ENCODE assay signal across 9 cellular contexts in genomic region chr6:150279533-150279932, GRCh38.
"Had no signal": no experiment of that assay in that cellular context is flagged by ENCODE, and none has a peak within 500 bp of the region (broad histone marks: within the 10 kb centered on the region; RNA-seq: fewer than 3 reads in every experiment).

No MANE protein-coding gene starts in this region.

- H3K4me2 ChIP-seq: GM23338, KMS-11 had no signal

- H3K4me3 Mint-ChIP-seq: GM23338, H9 had no signal

- H3K4me3 ChIP-seq: GM23338 had no signal

- DNase-seq: H9, HCEC 1CT, IMR-90, KBM-7 had no signal

- H3K9ac ChIP-seq: KMS-11 had no signal

- H3K4me1 Mint-ChIP-seq: GM23338, H9 had no signal

- ATAC-seq: GM23338 had no signal

- H3K27ac Mint-ChIP-seq: GM23338, H9 had no signal

- FAIRE-seq: H1, H54 had no signal

- H2AFZ ChIP-seq: GM23338 had no signal

- H3K9me3 Mint-ChIP-seq: GM23338, H9 had no signal

- H3K27ac ChIP-seq: HL-60, KMS-11 had no signal
